In genomic region chr3:187989458-187990153, GRCh38 we compare ENCODE assay signal across 11 cellular contexts.
DNase-seq lines count a peak whose midpoint lies in the region; ATAC-seq, FAIRE-seq and TF ChIP-seq lines count a peak whose summit lies in the region.
"Had no signal": no experiment of that assay in that cellular context is flagged by ENCODE, and none has a peak within 500 bp of the region (broad histone marks: within the 10 kb centered on the region; RNA-seq: fewer than 3 reads in every experiment).

No MANE protein-coding gene starts in this region.

- no peaks in the 10 kb centered on the region for H3K79me2 ChIP-seq in astrocyte (ENCODE audit: insufficient read depth, low read length)

- DNase-seq in ELF-1 (ENCODE audit: low read depth, low spot score) (peak; percentile 88), NCI-H2029 treated with DMSO at 0.1 percent for 48 hours (lab: John Stamatoyannopoulos, UW) (peak; percentile 79), astrocyte (ENCODE audit: low read depth) (peak; percentile 26), GM12891 (ENCODE audit: insufficient read length, low spot score) (no peak), urothelium cell line (ENCODE audit: low spot score) (no peak)
- DNase-seq: BE2C, left ventricle myocardium superior had no signal

- no peaks in the 10 kb centered on the region for H3K27me3 ChIP-seq in astrocyte (ENCODE audit: insufficient read depth, low read length)
- H3K27me3 ChIP-seq: BE2C had no signal

- peaks cover 37% of the 10 kb centered on the region for H3K4me1 Mint-ChIP-seq in astrocyte (ENCODE audit: low read depth, unreplicated experiment)

- H4K20me1 ChIP-seq in astrocyte (ENCODE audit: insufficient read depth, low read length) = no peaks in the 10 kb centered on the region

- FAIRE-seq in astrocyte (lab: Jason Lieb, UNC) (no peak), GM12891 (lab: Jason Lieb, UNC) (no peak), urothelium cell line (lab: Jason Lieb, UNC) (no peak)

- no peaks in the 10 kb centered on the region for H3K36me3 ChIP-seq in astrocyte (ENCODE audit: insufficient read depth, low read length)
- no peaks in the 10 kb centered on the region for H3K36me3 ChIP-seq in mesodermal cell (ENCODE audit: control insufficient read depth, insufficient read depth, low read length)
- H3K36me3 ChIP-seq: BE2C had no signal

- peak overlapping the region; percentile 62 for H2AFZ ChIP-seq in astrocyte (ENCODE audit: low read depth, low read length)

- no peak overlapping the region for H3K4me2 ChIP-seq in astrocyte (ENCODE audit: low read length)

- no peaks in the 10 kb centered on the region for H3K9me3 Mint-ChIP-seq in astrocyte (ENCODE audit: unreplicated experiment)

- peak overlapping the region; percentile 59 for H3K27ac Mint-ChIP-seq in astrocyte (ENCODE audit: unreplicated experiment)
- H3K27ac Mint-ChIP-seq: activated T-helper 17 cell treated with anti-CD3 and anti-CD28 coated beads, Interleukin-2, amount 50 U/mL, for 72 hours had no signal

- no peak for TF ChIP-seq CTCF in astrocyte (IDR thresholded peaks at IDR 0.05; ENCODE audit: insufficient read depth, low read depth, low read length)

- H3K36me3 Mint-ChIP-seq in astrocyte (ENCODE audit: low read depth, unreplicated experiment) = no peaks in the 10 kb centered on the region

- ATAC-seq in GM18861 (IDR thresholded peaks at IDR 0.05; ENCODE audit: unreplicated experiment) (no peak), HG02678 (IDR thresholded peaks at IDR 0.05; ENCODE audit: unreplicated experiment) (no peak)
- ATAC-seq: activated T-helper 17 cell treated with anti-CD3 and anti-CD28 coated beads, Interleukin-2, amount 50 U/mL, for 72 hours; left ventricle myocardium superior had no signal

- H3K27ac ChIP-seq in astrocyte (ENCODE audit: low read depth, low read length) = no peak overlapping the region
- H3K27ac ChIP-seq in mesodermal cell (ENCODE audit: low read depth, low read length, severe bottlenecking) = peak overlapping the region; percentile 5

- H3K9me3 ChIP-seq in astrocyte (ENCODE audit: insufficient read depth, low read depth, low read length) (no peaks in the 10 kb centered on the region), mesodermal cell (ENCODE audit: control insufficient read depth, low read length) (no peaks in the 10 kb centered on the region)
- H3K9me3 ChIP-seq: BE2C had no signal

- WGBS in mesodermal cell (ENCODE audit: insufficient coverage in 2 of 2), 2 experiments = 10 to 33% methylated on average over 7 of the region's 10 CpGs

- TF ChIP-seq POLR2A in GM12891 (IDR thresholded peaks at IDR 0.05; ENCODE audit: low read depth, low read length) = no peak

- H3K4me3 ChIP-seq in astrocyte (ENCODE audit: insufficient read depth, low read depth, low read length) (no peak overlapping the region), mesodermal cell (ENCODE audit: extremely low read depth, insufficient read depth, low read length, poor library complexity, severe bottlenecking) (no peak overlapping the region)

- H3K4me1 ChIP-seq in astrocyte (ENCODE audit: insufficient read depth, low read length) = peaks cover 34% of the 10 kb centered on the region
- H3K4me1 ChIP-seq in mesodermal cell (ENCODE audit: control insufficient read depth, insufficient read depth, low read length, poor library complexity, severe bottlenecking) = peaks cover 32% of the 10 kb centered on the region
- H3K4me1 ChIP-seq: BE2C had no signal

- H3K4me3 Mint-ChIP-seq in astrocyte (ENCODE audit: unreplicated experiment) = peak overlapping the region; percentile 36
- H3K4me3 Mint-ChIP-seq: activated T-helper 17 cell treated with anti-CD3 and anti-CD28 coated beads, Interleukin-2, amount 50 U/mL, for 72 hours had no signal

- no peaks in the 10 kb centered on the region for H3K27me3 Mint-ChIP-seq in astrocyte (ENCODE audit: low read depth, unreplicated experiment)
- H3K27me3 Mint-ChIP-seq: activated T-helper 17 cell treated with anti-CD3 and anti-CD28 coated beads, Interleukin-2, amount 50 U/mL, for 72 hours had no signal

- no peak overlapping the region for H3K9ac ChIP-seq in astrocyte (ENCODE audit: low read length)

TF ChIP-seq in GM12891, 5 proteins besides CTCF, POLR2A, EP300 and RAD21:
- no peak for TF ChIP-seq POLR2AphosphoS5 (IDR thresholded peaks at IDR 0.05; ENCODE audit: low read depth, low read length)
- TF ChIP-seq POU2F2 (IDR thresholded peaks at IDR 0.05; ENCODE audit: low read depth, low read length) = no peak
- no peak for TF ChIP-seq TAF1 (IDR thresholded peaks at IDR 0.05; ENCODE audit: low read depth, low read length)
- no peak for TF ChIP-seq PAX5 (IDR thresholded peaks at IDR 0.05; ENCODE audit: insufficient read depth, low read length, severe bottlenecking)
- no peak for TF ChIP-seq SPI1 (IDR thresholded peaks at IDR 0.05; ENCODE audit: low read depth, low read length)

Comparison
In these comparisons a context has a peak if more than half of its experiments do, and no peak if none do; other contexts are left out.
1. DNase-seq: peak in ELF-1 (single experiment), NCI-H2029 treated with DMSO at 0.1 percent for 48 hours (single experiment) and astrocyte (single experiment); none in GM12891 (single experiment) and urothelium cell line (single experiment).